ENCODE assay signal across 23 cellular contexts in the genomic region with DNA sequence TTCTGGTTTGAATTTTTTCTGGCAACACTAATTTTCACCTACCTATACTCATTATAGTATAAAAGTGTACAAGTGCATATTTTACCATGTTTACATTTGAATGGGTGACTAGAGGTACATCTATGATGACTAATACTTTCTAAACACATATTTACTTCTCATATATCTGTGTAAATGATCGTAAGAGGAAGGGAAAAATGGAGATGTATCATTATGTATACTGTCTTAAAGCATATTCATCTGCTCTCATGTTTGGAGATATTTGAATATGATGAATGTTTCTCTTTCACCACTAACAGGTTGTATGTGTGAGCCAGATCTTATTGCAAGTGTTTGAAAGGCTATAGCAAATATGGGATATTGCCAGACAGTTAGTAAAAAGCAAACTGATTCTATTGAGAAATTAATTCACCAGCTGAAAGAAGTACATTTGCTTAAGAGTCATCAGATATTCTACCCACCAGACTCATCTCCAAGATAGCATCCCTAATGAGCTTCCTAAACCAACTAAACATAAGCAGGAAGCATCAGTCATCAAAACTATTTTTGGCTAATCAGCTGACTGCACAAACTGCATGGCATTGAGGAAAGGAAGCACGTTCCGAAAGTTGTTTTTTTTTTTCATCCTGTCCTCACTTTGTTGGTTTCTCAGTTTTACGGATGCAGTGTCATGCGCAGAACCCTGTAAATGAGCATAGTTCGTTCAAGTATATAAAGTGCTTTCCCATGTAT.
DNase-seq lines count a peak whose midpoint lies in the region; FAIRE-seq and TF ChIP-seq lines count a peak whose summit lies in the region.
"Had no signal": no experiment of that assay in that cellular context is flagged by ENCODE, and none has a peak within 500 bp of the region (broad histone marks: within the 10 kb centered on the region; RNA-seq: fewer than 3 reads in every experiment).

No MANE protein-coding gene starts in this region.

- H3K9me3 Mint-ChIP-seq in astrocyte (ENCODE audit: unreplicated experiment) = no peaks in the 10 kb centered on the region
- no peaks in the 10 kb centered on the region for H3K9me3 Mint-ChIP-seq in progenitor cell of endocrine pancreas (ENCODE audit: low read depth)

- FAIRE-seq in astrocyte (lab: Jason Lieb, UNC) = no peak
- FAIRE-seq in kidney (lab: Jason Lieb, UNC) = peak; percentile 77
- FAIRE-seq: K562, pancreas had no signal

- H3K4me1 ChIP-seq in A673 (ENCODE audit: insufficient read depth, low read length, poor library complexity, severe bottlenecking) = peaks cover 7% of the 10 kb centered on the region
- no peaks in the 10 kb centered on the region for H3K4me1 ChIP-seq in astrocyte (ENCODE audit: insufficient read depth, low read length)
- no peaks in the 10 kb centered on the region for H3K4me1 ChIP-seq in kidney (ENCODE audit: control insufficient read depth in 1 of 2, insufficient read depth in 1 of 2, low read depth in 1 of 2, low read length in 2 of 2)
- H3K4me1 ChIP-seq in stomach = no peaks in the 10 kb centered on the region
- H3K4me1 ChIP-seq: body of pancreas, gastrocnemius medialis, tibial artery had no signal

- H3K4me2 ChIP-seq in astrocyte (ENCODE audit: low read length) = peak overlapping the region; percentile 47

- H3K79me2 ChIP-seq in astrocyte (ENCODE audit: insufficient read depth, low read length) = no peaks in the 10 kb centered on the region

- H3K36me3 ChIP-seq in A673 (ENCODE audit: insufficient read depth, low read length, poor library complexity, severe bottlenecking) (no peaks in the 10 kb centered on the region), astrocyte (ENCODE audit: insufficient read depth, low read length) (no peaks in the 10 kb centered on the region), kidney (ENCODE audit: control insufficient read depth in 1 of 2, insufficient read depth in 2 of 2, low read length in 2 of 2) (no peaks in the 10 kb centered on the region), stomach (no peaks in the 10 kb centered on the region)
- H3K36me3 ChIP-seq: gastrocnemius medialis, pancreas, tibial artery had no signal

- no peaks in the 10 kb centered on the region for H3K9me3 ChIP-seq in A673 (ENCODE audit: low read depth, low read length, poor library complexity, severe bottlenecking)
- no peaks in the 10 kb centered on the region for H3K9me3 ChIP-seq in astrocyte (ENCODE audit: insufficient read depth, low read depth, low read length)
- H3K9me3 ChIP-seq in kidney (ENCODE audit: control insufficient read depth in 1 of 2, low read length in 2 of 2) = no peaks in the 10 kb centered on the region
- no peaks in the 10 kb centered on the region for H3K9me3 ChIP-seq in stomach
- H3K9me3 ChIP-seq: body of pancreas, gastrocnemius medialis, pancreas, tibial artery had no signal

- H3K27me3 ChIP-seq in A673 (replicated peaks; ENCODE audit: insufficient read depth, low read depth, low read length, poor library complexity) (no peaks in the 10 kb centered on the region), astrocyte (ENCODE audit: insufficient read depth, low read length) (no peaks in the 10 kb centered on the region), stomach (no peaks in the 10 kb centered on the region)
- H3K27me3 ChIP-seq: body of pancreas, gastrocnemius medialis, pancreas, tibial artery had no signal

- in situ Hi-C loops in ACHN (cut with HindIII; ENCODE audit: low pct_ligation_motif_present, low pct_unique_long_range_greater_than_20kb, low sequenced_read_pairs) = no loop called here

- DNase-seq in A673 (ENCODE audit: low spot score) (peak; percentile 65), M059J (ENCODE audit: low read depth) (peak; percentile 0), astrocyte (ENCODE audit: low read depth) (peak; percentile 47), kidney (no peak), ACHN (no peak), progenitor cell of endocrine pancreas (ENCODE audit: low spot score, unreplicated experiment) (no peak), stomach (no peak)
- DNase-seq in activated CD4-positive, alpha-beta T cell treated with anti-CD3 and anti-CD28 coated beads, Interleukin-2, amount 50 U/mL, for 4 hours = no peak
- DNase-seq: activated CD4-positive, alpha-beta memory T cell treated with anti-CD3 and anti-CD28 coated beads, Interleukin-2, amount 10 ng/mL, durations not matched to agents 7 days and 5 days; activated effector memory CD4-positive, alpha-beta T cell treated with Interleukin-2 at 50 U/mL for 16 hours; body of pancreas; effector CD4-positive, alpha-beta T cell; erythroblast; gastrocnemius medialis; GM23248; islet precursor cell; NCI-H146; pancreas; stimulated activated CD4-positive, alpha-beta T cell treated with anti-CD3 and anti-CD28 coated beads, Interleukin-15, amount 100 ng/mL, for 24 hours; T-helper 9 cell; tibial artery had no signal

- H2AFZ ChIP-seq in astrocyte (ENCODE audit: low read depth, low read length) = no peak overlapping the region
- H2AFZ ChIP-seq: GM23248 had no signal

- no peak overlapping the region for H3K27ac ChIP-seq in A673 (ENCODE audit: low read depth, low read length, poor library complexity, severe bottlenecking)
- no peak overlapping the region for H3K27ac ChIP-seq in astrocyte (ENCODE audit: low read depth, low read length)
- H3K27ac ChIP-seq in kidney (ENCODE audit: low read depth in 2 of 2, low read length in 2 of 2) = no peak overlapping the region
- no peak overlapping the region for H3K27ac ChIP-seq in stomach
- H3K27ac ChIP-seq: body of pancreas, gastrocnemius medialis, GM23248, pancreas, tibial artery had no signal

- no peak overlapping the region for H3K4me3 Mint-ChIP-seq in astrocyte (ENCODE audit: unreplicated experiment)
- no peak overlapping the region for H3K4me3 Mint-ChIP-seq in progenitor cell of endocrine pancreas (ENCODE audit: low read depth)
- H3K4me3 Mint-ChIP-seq: activated CD4-positive, alpha-beta memory T cell treated with anti-CD3 and anti-CD28 coated beads, Interleukin-2, amount 10 ng/mL, durations not matched to agents 7 days and 5 days; stimulated activated naive CD8-positive, alpha-beta T cell treated with anti-CD3 and anti-CD28 coated beads, Interleukin-15, Interleukin-2, amounts not matched to agents 100 ng/mL and 50 ng/mL, for 24 hours had no signal

- 49 to 62% (median 59%) methylated on average over 6 of the region's 6 CpGs for WGBS in stomach, 5 donors

- H3K27ac Mint-ChIP-seq in astrocyte (ENCODE audit: unreplicated experiment) = no peak overlapping the region
- no peak overlapping the region for H3K27ac Mint-ChIP-seq in progenitor cell of endocrine pancreas
- H3K27ac Mint-ChIP-seq: activated CD4-positive, alpha-beta memory T cell treated with anti-CD3 and anti-CD28 coated beads, Interleukin-2, amount 10 ng/mL, durations not matched to agents 7 days and 5 days; stimulated activated naive CD8-positive, alpha-beta T cell treated with anti-CD3 and anti-CD28 coated beads, Interleukin-15, Interleukin-2, amounts not matched to agents 100 ng/mL and 50 ng/mL, for 24 hours had no signal

- TF ChIP-seq CTCF in A673 (conservative IDR thresholded peaks at IDR 0.05; ENCODE audit: low read depth, low read length) (no peak), astrocyte (IDR thresholded peaks at IDR 0.05; ENCODE audit: insufficient read depth, low read depth, low read length) (no peak), kidney (IDR thresholded peaks at IDR 0.05; ENCODE audit: borderline replicate concordance, extremely low read depth, insufficient read depth) (no peak), progenitor cell of endocrine pancreas (IDR thresholded peaks at IDR 0.05; ENCODE audit: unreplicated experiment) (no peak), stomach (IDR thresholded peaks at IDR 0.05) (no peak)

- H4K20me1 ChIP-seq in astrocyte (ENCODE audit: insufficient read depth, low read length) = no peaks in the 10 kb centered on the region

- CTCF ChIA-PET in A673 (lab: Charles Lee) = no interaction called here

- BruUV-seq in A673 (replicated peaks; lab: Mats Ljungman, UMichigan) = no TSS peak

- H3K36me3 Mint-ChIP-seq in astrocyte (ENCODE audit: low read depth, unreplicated experiment) (no peaks in the 10 kb centered on the region), progenitor cell of endocrine pancreas (ENCODE audit: insufficient read depth) (no peaks in the 10 kb centered on the region)

- no peak overlapping the region for H3K9ac ChIP-seq in astrocyte (ENCODE audit: low read length)
- no peak overlapping the region for H3K9ac ChIP-seq in kidney (ENCODE audit: low read length in 2 of 2)
- H3K9ac ChIP-seq: GM23248 had no signal

- no peaks in the 10 kb centered on the region for H3K27me3 Mint-ChIP-seq in astrocyte (ENCODE audit: low read depth, unreplicated experiment)
- peaks cover 3% of the 10 kb centered on the region for H3K27me3 Mint-ChIP-seq in progenitor cell of endocrine pancreas
- H3K27me3 Mint-ChIP-seq: activated CD4-positive, alpha-beta memory T cell treated with anti-CD3 and anti-CD28 coated beads, Interleukin-2, amount 10 ng/mL, durations not matched to agents 7 days and 5 days; stimulated activated naive CD8-positive, alpha-beta T cell treated with anti-CD3 and anti-CD28 coated beads, Interleukin-15, Interleukin-2, amounts not matched to agents 100 ng/mL and 50 ng/mL, for 24 hours had no signal

- H3K4me3 ChIP-seq in A673 (ENCODE audit: low read depth, low read length, poor library complexity, severe bottlenecking) (no peak overlapping the region), astrocyte (ENCODE audit: insufficient read depth, low read depth, low read length) (no peak overlapping the region), kidney (ENCODE audit: low read length in 2 of 2) (no peak overlapping the region), stomach (no peak overlapping the region)
- H3K4me3 ChIP-seq: body of pancreas, gastrocnemius medialis, GM23248, K562, pancreas, tibial artery had no signal

- H3K4me1 Mint-ChIP-seq in astrocyte (ENCODE audit: low read depth, unreplicated experiment) = peaks cover 3% of the 10 kb centered on the region
- H3K4me1 Mint-ChIP-seq in progenitor cell of endocrine pancreas (ENCODE audit: low read depth) = peaks cover 2% of the 10 kb centered on the region
- H3K4me1 Mint-ChIP-seq: activated CD4-positive, alpha-beta memory T cell treated with anti-CD3 and anti-CD28 coated beads, Interleukin-2, amount 10 ng/mL, durations not matched to agents 7 days and 5 days had no signal

- intact Hi-C loops in A673 (cut with micrococcal nuclease; ENCODE audit: unreplicated experiment) (no loop called here), kidney (cut with DNase I) (no loop called here), stomach (cut with DNase I; ENCODE audit: low total_unique reads) (no loop called here)

- no peak for TF ChIP-seq EP300 in stomach (IDR thresholded peaks at IDR 0.05)

- POLR2A ChIA-PET in A673 (lab: Charles Lee; ENCODE audit: low non-redundant PET) = no interaction called here

- no peak for TF ChIP-seq POLR2A in stomach (IDR thresholded peaks at IDR 0.05)

Comparison
In these comparisons a context has a peak if more than half of its experiments do, and no peak if none do; other contexts are left out.
1. DNase-seq: peak in A673 (single experiment), M059J (single experiment) and astrocyte (single experiment); none in kidney (single experiment), activated CD4-positive, alpha-beta T cell treated with anti-CD3 and anti-CD28 coated beads, Interleukin-2, amount 50 U/mL, for 4 hours (0 of 2), ACHN (single experiment), progenitor cell of endocrine pancreas (single experiment) and stomach (single experiment).